ENCODE assay signal across 20 cellular contexts in genomic region chr2:171181067-171182049, GRCh38. TPM values are rescaled to one million over a fixed set of nuclear protein-coding genes. Genes with fewer than 3 reads are reported as not detected.
DNase-seq lines count a peak whose midpoint lies in the region; ATAC-seq, FAIRE-seq and TF ChIP-seq lines count a peak whose summit lies in the region.
"Had no signal": no experiment of that assay in that cellular context is flagged by ENCODE, and none has a peak within 500 bp of the region (broad histone marks: within the 10 kb centered on the region; RNA-seq: fewer than 3 reads in every experiment).

No MANE protein-coding gene starts in this region.

- H3K79me1 ChIP-seq in H1 (ENCODE audit: low read depth, low read length): no peaks in the 10 kb centered on the region

- H2BK5ac ChIP-seq in H1 (ENCODE audit: low read depth, low read length): no peak overlapping the region

- H3K18ac ChIP-seq in H1 (ENCODE audit: extremely low read depth, low read length): no peak overlapping the region

- no peak overlapping the region for H3K27ac ChIP-seq in H1 (ENCODE audit: low read depth, low read length)
- H3K27ac ChIP-seq: esophagus squamous epithelium, Peyer's patch, spleen had no signal

- no peaks in the 10 kb centered on the region for H3K79me2 ChIP-seq in H1 (ENCODE audit: control insufficient read depth in 1 of 2, insufficient read depth in 2 of 2, low read length in 2 of 2)

- no peaks in the 10 kb centered on the region for H3K23me2 ChIP-seq in H1 (ENCODE audit: low read depth, low read length)

- CTCF ChIA-PET in H1 (lab: Charles Lee; ENCODE audit: partially characterized antibody): interaction anchor here (1.3 kb wide), 1 partner anchor 73 kb away, joined by 3 read pairs; no protein-coding TSS in a partner anchor

- no peak overlapping the region for H3K56ac ChIP-seq in H1 (replicated peaks; ENCODE audit: insufficient read length, low read depth, low read length)

- no peak overlapping the region for H4K5ac ChIP-seq in H1 (ENCODE audit: insufficient read length, low read depth, low read length)

- no peak overlapping the region for H3K4ac ChIP-seq in H1 (replicated peaks; ENCODE audit: insufficient read length, low read depth, low read length)

- H3K4me1 ChIP-seq in H1 (replicated peaks in 1 of 4; ENCODE audit: control insufficient read depth in 3 of 4, insufficient read depth in 4 of 4, low read length in 3 of 4): peaks cover 0 to 5% (median 0%) of the 10 kb centered on the region in 4 experiments; a peak in 1 of 7 replicates

- FAIRE-seq in H1 (lab: Jason Lieb, UNC): peak; percentile 70
- FAIRE-seq: G401.6, urothelium cell line had no signal

- H3K9ac ChIP-seq in H1 (replicated peaks in 1 of 4; ENCODE audit: extremely low read depth in 1 of 4, low read depth in 3 of 4, low read length in 3 of 4): no peak overlapping the region

- no peak overlapping the region for H2AK5ac ChIP-seq in H1 (ENCODE audit: low read depth, low read length)

- WGBS in H1 (ENCODE audit: extremely low coverage in 1 of 2, insufficient coverage in 1 of 2, insufficient read length in 1 of 2, insufficient replicate concordance in 2 of 2, low coverage in 1 of 2, low lambda C conversion rate in 2 of 2, missing lambda C conversion rate in 1 of 2), 2 experiments: 72 to 100% methylated on average over 2 to 9 of the region's 9 CpGs

- TF ChIP-seq POLR2A in H1 (IDR thresholded peaks at IDR 0.05; ENCODE audit: control extremely low read depth in 1 of 2, low read depth in 2 of 2, low read length in 2 of 2): no peak

- TF ChIP-seq CTCF in H1 (IDR thresholded peaks at IDR 0.05; ENCODE audit: control extremely low read depth in 1 of 3, insufficient read depth in 1 of 3, low read depth in 1 of 3, low read length in 3 of 3): no peak

- H4K8ac ChIP-seq in H1 (ENCODE audit: extremely low read depth, insufficient read depth, low read length): no peak overlapping the region

- H2BK15ac ChIP-seq in H1 (ENCODE audit: low read length): no peak overlapping the region; the same call in 1 of the 2 replicates

- H3K9me3 ChIP-seq in H1 (ENCODE audit: insufficient read depth in 2 of 2, low read depth in 1 of 2, low read length in 1 of 2): no peaks in the 10 kb centered on the region
- H3K9me3 ChIP-seq: esophagus squamous epithelium, Peyer's patch, spleen had no signal

- no peaks in the 10 kb centered on the region for H3K27me3 ChIP-seq in H1 (replicated peaks in 1 of 4; ENCODE audit: control insufficient read depth in 3 of 4, extremely low read depth in 1 of 4, insufficient read depth in 3 of 4, low read length in 3 of 4)
- H3K27me3 ChIP-seq: esophagus squamous epithelium, Peyer's patch, spleen had no signal

- no peak overlapping the region for H2BK12ac ChIP-seq in H1 (ENCODE audit: low read depth, low read length)

- H3K23ac ChIP-seq in H1 (ENCODE audit: insufficient read length): no peak overlapping the region

- H3K36me3 ChIP-seq in H1 (ENCODE audit: control insufficient read depth in 2 of 4, insufficient read depth in 4 of 4, low read length in 3 of 4): no peaks in the 10 kb centered on the region
- H3K36me3 ChIP-seq: esophagus squamous epithelium, Peyer's patch, spleen had no signal

- H3K27me3 Mint-ChIP-seq in activated T-cell treated with anti-CD3 and anti-CD28 coated beads, Interleukin-2, amount 50 U/mL, for 72 hours (ENCODE audit: low read depth): peaks cover 17% of the 10 kb centered on the region
- H3K27me3 Mint-ChIP-seq in stimulated activated memory B cell treated with anti-CD40 and anti-IgM and Interleukin-4, amounts not matched to agents 10 μg/mL and 1 μg/mL and 100 μg/mL, for 72 hours: no peaks in the 10 kb centered on the region
- H3K27me3 Mint-ChIP-seq: stimulated activated naive CD8-positive, alpha-beta T cell treated with anti-CD3 and anti-CD28 coated beads, Interleukin-15, amount 100 ng/mL, for 72 hours had no signal

- TF ChIP-seq RAD21 in H1 (IDR thresholded peaks at IDR 0.05 in 1 of 2, conservative IDR thresholded peaks at IDR 0.05 in 1 of 2; ENCODE audit: low read depth in 2 of 2, low read length in 2 of 2): no peak

- H4K20me1 ChIP-seq in H1 (replicated peaks in 1 of 2; ENCODE audit: control insufficient read depth in 1 of 2, insufficient read depth in 2 of 2, low read length in 2 of 2): no peaks in the 10 kb centered on the region

- TF ChIP-seq EP300 in H1 (IDR thresholded peaks at IDR 0.05; ENCODE audit: borderline replicate concordance in 1 of 2, low read depth in 2 of 2, low read length in 2 of 2): no peak

- no peak overlapping the region for H2BK20ac ChIP-seq in H1 (ENCODE audit: low read length)

- no peak overlapping the region for H2BK120ac ChIP-seq in H1 (replicated peaks; ENCODE audit: low read depth, low read length)

- peak overlapping the region in 1 of 2 donors; percentile 18 for H3K4me3 Mint-ChIP-seq in activated T-cell treated with anti-CD3 and anti-CD28 coated beads, Interleukin-2, amount 50 U/mL, for 72 hours
- H3K4me3 Mint-ChIP-seq in stimulated activated memory B cell treated with anti-CD40 and anti-IgM and Interleukin-4, amounts not matched to agents 10 μg/mL and 1 μg/mL and 100 μg/mL, for 72 hours: no peak overlapping the region
- H3K4me3 Mint-ChIP-seq: stimulated activated naive CD8-positive, alpha-beta T cell treated with anti-CD3 and anti-CD28 coated beads, Interleukin-15, amount 100 ng/mL, for 72 hours had no signal

- H2AFZ ChIP-seq in H1 (ENCODE audit: low read length): peak overlapping the region; percentile 45

- no peaks in the 10 kb centered on the region for H3K36me3 Mint-ChIP-seq in activated T-cell treated with anti-CD3 and anti-CD28 coated beads, Interleukin-2, amount 50 U/mL, for 72 hours (ENCODE audit: insufficient read depth in 2 of 2)
- no peaks in the 10 kb centered on the region for H3K36me3 Mint-ChIP-seq in stimulated activated memory B cell treated with anti-CD40 and anti-IgM and Interleukin-4, amounts not matched to agents 10 μg/mL and 1 μg/mL and 100 μg/mL, for 72 hours

- H3K9me3 Mint-ChIP-seq in activated T-cell treated with anti-CD3 and anti-CD28 coated beads, Interleukin-2, amount 50 U/mL, for 72 hours: no peaks in the 10 kb centered on the region
- H3K9me3 Mint-ChIP-seq in stimulated activated memory B cell treated with anti-CD40 and anti-IgM and Interleukin-4, amounts not matched to agents 10 μg/mL and 1 μg/mL and 100 μg/mL, for 72 hours: no peaks in the 10 kb centered on the region
- H3K9me3 Mint-ChIP-seq: stimulated activated naive CD8-positive, alpha-beta T cell treated with anti-CD3 and anti-CD28 coated beads, Interleukin-15, amount 100 ng/mL, for 72 hours had no signal

- peak overlapping the region; percentile 24 for H3K27ac Mint-ChIP-seq in activated T-cell treated with anti-CD3 and anti-CD28 coated beads, Interleukin-2, amount 50 U/mL, for 72 hours
- H3K27ac Mint-ChIP-seq in stimulated activated memory B cell treated with anti-CD40 and anti-IgM and Interleukin-4, amounts not matched to agents 10 μg/mL and 1 μg/mL and 100 μg/mL, for 72 hours: peak overlapping the region; percentile 10
- H3K27ac Mint-ChIP-seq: stimulated activated naive CD8-positive, alpha-beta T cell treated with anti-CD3 and anti-CD28 coated beads, Interleukin-15, amount 100 ng/mL, for 72 hours had no signal

- peaks cover 19% of the 10 kb centered on the region for H3K4me1 Mint-ChIP-seq in activated T-cell treated with anti-CD3 and anti-CD28 coated beads, Interleukin-2, amount 50 U/mL, for 72 hours (ENCODE audit: low read depth)
- peaks cover 33% of the 10 kb centered on the region for H3K4me1 Mint-ChIP-seq in stimulated activated memory B cell treated with anti-CD40 and anti-IgM and Interleukin-4, amounts not matched to agents 10 μg/mL and 1 μg/mL and 100 μg/mL, for 72 hours
- H3K4me1 Mint-ChIP-seq: stimulated activated naive CD8-positive, alpha-beta T cell treated with anti-CD3 and anti-CD28 coated beads, Interleukin-15, amount 100 ng/mL, for 72 hours had no signal

- no peak overlapping the region for H4K91ac ChIP-seq in H1 (replicated peaks; ENCODE audit: insufficient read length, low read length)

- ATAC-seq in activated T-cell treated with anti-CD3 and anti-CD28 coated beads, Interleukin-2, amount 50 U/mL, for 72 hours (replicated peaks in 1 of 2): peak; percentile 67 to 75
- ATAC-seq in stimulated activated memory B cell treated with anti-CD40 and anti-IgM and Interleukin-4, amounts not matched to agents 10 μg/mL and 1 μg/mL and 100 μg/mL, for 72 hours: no peak
- no peak for ATAC-seq in HG03108 (IDR thresholded peaks at IDR 0.05; ENCODE audit: unreplicated experiment)
- ATAC-seq: SK-N-SH treated with all-trans-retinoic acid at 6 μM for 48 hours; stimulated activated naive CD8-positive, alpha-beta T cell treated with anti-CD3 and anti-CD28 coated beads, Interleukin-15, amount 100 ng/mL, for 72 hours had no signal

- no peak overlapping the region for H3K4me2 ChIP-seq in H1 (ENCODE audit: insufficient read depth in 1 of 2, low read depth in 2 of 2, low read length in 2 of 2)

- no peak for DNase-seq in activated T-cell treated with anti-CD3 and anti-CD28 coated beads, Interleukin-2, amount 50 U/mL, for 72 hours
- DNase-seq in activated T-cell treated with anti-CD3 and anti-CD28 coated beads for 4 hours: no peak
- peak; percentile 41 to 73 for DNase-seq in NCI-H524 (lab: John Stamatoyannopoulos, UW)
- DNase-seq in H1 (ENCODE audit: low read depth in 1 of 2, low spot score in 2 of 2): no peak
- no peak for DNase-seq in H4 (ENCODE audit: low spot score)
- no peak for DNase-seq in T-helper 2 cell
- DNase-seq: activated CD8-positive, alpha-beta memory T cell treated with anti-CD3 and anti-CD28 coated beads for 24 hours; esophagus squamous epithelium; kidney glomerular epithelial cell; midbrain; NCI-H1436 treated with DMSO at 0.1 percent for 48 hours; NCI-H69; Peyer's patch; spleen; stimulated activated naive CD8-positive, alpha-beta T cell treated with anti-CD3 and anti-CD28 coated beads, Interleukin-15, amount 100 ng/mL, for 72 hours had no signal

- H3K14ac ChIP-seq in H1 (ENCODE audit: insufficient read length): no peak overlapping the region

- no peak overlapping the region for H3K4me3 ChIP-seq in H1 (ENCODE audit: extremely low read depth in 1 of 4, insufficient read depth in 2 of 4, low read depth in 3 of 4, low read length in 4 of 4)
- H3K4me3 ChIP-seq: Peyer's patch had no signal

- POLR2A ChIA-PET in H1 (lab: Charles Lee; ENCODE audit: partially characterized antibody): no interaction called here

RNA-seq across cellular contexts. Expression of gene TLK1, which starts 20.7 kb away (rescaled TPM):
- 100 to 1,000 TPM in 1 of 2 donors, 10 to 100 TPM in 1; 96.0 to 102 TPM for total RNA-seq in activated T-cell treated with anti-CD3 and anti-CD28 coated beads, Interleukin-2, amount 50 U/mL, for 72 hours
- total RNA-seq in H1 (2021; fragmentation: NEBNext Ultra II Directional; extraction: Animal tissue kit (Norgen Biotek cat#: 25700)): 97.4 and 102 TPM in 2 replicates
- polyA plus RNA-seq in H1 (2011; rRNA removed): 8.9 and 11.2 TPM in 2 replicates
- polyA plus RNA-seq in H1 (2011; cell fraction: cytosol; rRNA removed): 12.1 TPM
- polyA plus RNA-seq in H1 (2011; cell fraction: nucleus; rRNA removed): 13.2 TPM
- 28.6 to 41.6 TPM (median 37.1 TPM) in 4 replicates for polyA plus RNA-seq in H1 (2012, experiment 1 of 2)
- polyA plus RNA-seq in H1 (2012, experiment 2 of 2): 1.9 TPM
- polyA plus RNA-seq in H1 (2013, experiment 1 of 2): 37.4 TPM
- 38.2 TPM for polyA plus RNA-seq in H1 (2013, experiment 2 of 2)
- 27.5 and 33.8 TPM in 2 replicates for polyA minus RNA-seq in H1 (2011; rRNA and poly(A)+ RNA removed)
- 33.2 TPM for polyA minus RNA-seq in H1 (2011; cell fraction: cytosol; rRNA and poly(A)+ RNA removed)
- polyA minus RNA-seq in H1 (2011; cell fraction: nucleus; rRNA and poly(A)+ RNA removed): 85.9 TPM
- total RNA-seq in H4 (2014; rRNA removed; shearing (Covaris generic)): 7.8 and 9.0 TPM in 2 replicates

Comparison
In these comparisons a context has a peak if more than half of its experiments do, and no peak if none do; other contexts are left out.
1. ATAC-seq: peak in activated T-cell treated with anti-CD3 and anti-CD28 coated beads, Interleukin-2, amount 50 U/mL, for 72 hours (2 of 2); none in stimulated activated memory B cell treated with anti-CD40 and anti-IgM and Interleukin-4, amounts not matched to agents 10 μg/mL and 1 μg/mL and 100 μg/mL, for 72 hours (single experiment) and HG03108 (single experiment).
2. DNase-seq: peak in NCI-H524 (2 of 2); none in activated T-cell treated with anti-CD3 and anti-CD28 coated beads, Interleukin-2, amount 50 U/mL, for 72 hours (0 of 2), activated T-cell treated with anti-CD3 and anti-CD28 coated beads for 4 hours (single experiment), H1 (0 of 2), H4 (single experiment) and T-helper 2 cell (0 of 5).